ENCODE assay signal across 8 cellular contexts in the genomic region with DNA sequence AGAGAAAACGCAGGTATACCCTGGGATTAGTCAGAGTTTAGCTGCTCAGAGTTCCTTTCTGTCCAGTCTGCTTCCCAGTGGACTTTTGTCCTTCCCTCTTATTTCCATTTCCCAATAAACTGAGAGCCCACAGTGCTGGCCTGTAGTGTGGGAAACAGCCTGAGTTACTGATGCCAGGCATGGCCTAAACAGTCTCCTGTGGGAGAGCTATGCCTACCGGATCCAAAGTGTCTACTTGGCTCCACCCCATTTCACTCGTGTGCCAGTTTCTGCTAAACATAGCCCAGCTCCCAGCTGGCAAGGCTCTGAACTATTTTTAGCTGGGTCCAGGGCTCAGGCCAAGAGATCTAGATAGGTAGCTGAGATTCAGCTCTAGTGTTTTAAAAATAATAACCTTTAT. TPM values are rescaled to one million over a fixed set of nuclear protein-coding genes. Genes with fewer than 3 reads are reported as not detected.
DNase-seq lines count a peak whose midpoint lies in the region; ATAC-seq lines count a peak whose summit lies in the region.

No MANE protein-coding gene starts in this region.

- peaks cover 10% of the 10 kb centered on the region for H3K36me3 Mint-ChIP-seq in activated T-helper 2 cell treated with anti-CD3 and anti-CD28 coated beads, Interferon-gamma antibody, Interleukin-2, Interleukin-4, amounts not matched to agents 10 μg/mL and 5 μg/mL and 100 μg/mL, durations not matched to agents 14 hours and 24 hours and 36 hours (ENCODE audit: low read depth)

- no peaks in the 10 kb centered on the region for H3K4me1 Mint-ChIP-seq in activated T-helper 2 cell treated with anti-CD3 and anti-CD28 coated beads, Interferon-gamma antibody, Interleukin-2, Interleukin-4, amounts not matched to agents 10 μg/mL and 5 μg/mL and 100 μg/mL, durations not matched to agents 14 hours and 24 hours and 36 hours (ENCODE audit: low read depth)

- DNase-seq in H4 (ENCODE audit: low spot score) (peak; percentile 67), amygdala (lab: John Stamatoyannopoulos, UW) (peak in 38 of 56 donors; percentile 6 to 79 (median 44)), left cardiac atrium (peak; percentile 76), sciatic nerve (ENCODE audit: low spot score) (no peak)
- no peak for DNase-seq in activated T-helper 2 cell treated with anti-CD3 and anti-CD28 coated beads, Interferon-gamma antibody, Interleukin-2, Interleukin-4, amounts not matched to agents 10 μg/mL and 5 μg/mL and 100 μg/mL, durations not matched to agents 14 hours and 24 hours and 36 hours (ENCODE audit: low spot score)

- H3K27ac Mint-ChIP-seq in activated T-helper 2 cell treated with anti-CD3 and anti-CD28 coated beads, Interferon-gamma antibody, Interleukin-2, Interleukin-4, amounts not matched to agents 10 μg/mL and 5 μg/mL and 100 μg/mL, durations not matched to agents 14 hours and 24 hours and 36 hours: no peak overlapping the region

- peaks cover 21% of the 10 kb centered on the region for H3K9me3 Mint-ChIP-seq in activated T-helper 2 cell treated with anti-CD3 and anti-CD28 coated beads, Interferon-gamma antibody, Interleukin-2, Interleukin-4, amounts not matched to agents 10 μg/mL and 5 μg/mL and 100 μg/mL, durations not matched to agents 14 hours and 24 hours and 36 hours

- intact Hi-C loops in left cardiac atrium (cut with DNase I) (no loop called here), sciatic nerve (cut with DNase I) (no loop called here)
- intact Hi-C loops in activated T-helper 2 cell treated with anti-CD3 and anti-CD28 coated beads, Interferon-gamma antibody, Interleukin-2, Interleukin-4, amounts not matched to agents 10 μg/mL and 5 μg/mL and 100 μg/mL, durations not matched to agents 14 hours and 24 hours and 36 hours (cut with micrococcal nuclease): no loop called here

- H3K27me3 Mint-ChIP-seq in activated T-helper 2 cell treated with anti-CD3 and anti-CD28 coated beads, Interferon-gamma antibody, Interleukin-2, Interleukin-4, amounts not matched to agents 10 μg/mL and 5 μg/mL and 100 μg/mL, durations not matched to agents 14 hours and 24 hours and 36 hours (ENCODE audit: low read depth): no peaks in the 10 kb centered on the region

- no peak overlapping the region for H3K4me3 Mint-ChIP-seq in activated T-helper 2 cell treated with anti-CD3 and anti-CD28 coated beads, Interferon-gamma antibody, Interleukin-2, Interleukin-4, amounts not matched to agents 10 μg/mL and 5 μg/mL and 100 μg/mL, durations not matched to agents 14 hours and 24 hours and 36 hours (ENCODE audit: low read depth)

- peak; percentile 99 for ATAC-seq in left cardiac atrium
- ATAC-seq in sciatic nerve: peak; percentile 81
- ATAC-seq in HG02938 (IDR thresholded peaks at IDR 0.05; ENCODE audit: unreplicated experiment): no peak
- no peak for ATAC-seq in HG03097 (IDR thresholded peaks at IDR 0.05; ENCODE audit: low FRiP score, unreplicated experiment)
- no peak for ATAC-seq in GM21529 (IDR thresholded peaks at IDR 0.05; ENCODE audit: unreplicated experiment)

RNA-seq across cellular contexts. Expression of a gene that starts 15.6 kb away (rescaled TPM):
- total RNA-seq in H4 (2014; rRNA removed; shearing (Covaris generic)): 76.5 and 96.0 TPM in 2 replicates
- total RNA-seq in left cardiac atrium (100 to 1,000 TPM; 260 to 326 TPM), sciatic nerve (210 TPM)
- total RNA-seq in activated T-helper 2 cell treated with anti-CD3 and anti-CD28 coated beads, Interferon-gamma antibody, Interleukin-2, Interleukin-4, amounts not matched to agents 10 μg/mL and 5 μg/mL and 100 μg/mL, durations not matched to agents 14 hours and 24 hours and 36 hours: 253 and 272 TPM in 2 replicates

Comparison
In these comparisons a context has a peak if more than half of its experiments do, and no peak if none do; other contexts are left out.
1. DNase-seq: peak in H4 (single experiment), amygdala (38 of 56) and left cardiac atrium (single experiment); none in sciatic nerve (single experiment) and activated T-helper 2 cell treated with anti-CD3 and anti-CD28 coated beads, Interferon-gamma antibody, Interleukin-2, Interleukin-4, amounts not matched to agents 10 μg/mL and 5 μg/mL and 100 μg/mL, durations not matched to agents 14 hours and 24 hours and 36 hours (single experiment).
2. ATAC-seq: peak in left cardiac atrium (2 of 2) and sciatic nerve (single experiment); none in HG02938 (single experiment), HG03097 (single experiment) and GM21529 (single experiment).